ENCODE assay signal across 13 cellular contexts in genomic region chr10:43234471-43235041, GRCh38. TPM values are rescaled to one million over a fixed set of nuclear protein-coding genes. Genes with fewer than 3 reads are reported as not detected.
DNase-seq lines count a peak whose midpoint lies in the region; ATAC-seq and TF ChIP-seq lines count a peak whose summit lies in the region.
"Had no signal": no experiment of that assay in that cellular context is flagged by ENCODE, and none has a peak within 500 bp of the region (broad histone marks: within the 10 kb centered on the region; RNA-seq: fewer than 3 reads in every experiment).

No MANE protein-coding gene starts in this region.

- peak; percentile 0 for DNase-seq in activated naive CD4-positive, alpha-beta T cell treated with Interleukin-2 at 50 U/mL for 16 hours
- no peak for DNase-seq in activated naive CD4-positive, alpha-beta T cell (lab: John Stamatoyannopoulos, UW)
- peak; percentile 62 for DNase-seq in coronary artery (ENCODE audit: low spot score)
- peak; percentile 25 to 58 for DNase-seq in left lung
- DNase-seq in upper lobe of right lung: peak; percentile 49
- no peak for DNase-seq in PC-3
- DNase-seq in thyroid gland: no peak
- DNase-seq: Caco-2, foreskin melanocyte, NCI-H2029, NCI-H524 treated with DMSO at 0.1 percent for 48 hours, SK-N-SH had no signal

- no TSS peak for BruUV-seq in PC-3 (replicated peaks; lab: Mats Ljungman, UMichigan)

- no peak overlapping the region for H3K4me3 ChIP-seq in coronary artery
- H3K4me3 ChIP-seq in left lung: no peak overlapping the region
- no peak overlapping the region for H3K4me3 ChIP-seq in upper lobe of right lung
- H3K4me3 ChIP-seq in PC-3 (ENCODE audit: low read length): no peak overlapping the region
- H3K4me3 ChIP-seq in thyroid gland (replicated peaks in 1 of 3): no peak overlapping the region

- ATAC-seq in left lung: no peak
- ATAC-seq in upper lobe of right lung: no peak
- no peak for ATAC-seq in PC-3
- ATAC-seq in HG03045 (IDR thresholded peaks at IDR 0.05; ENCODE audit: unreplicated experiment): no peak

- H3K79me2 ChIP-seq in PC-3 (ENCODE audit: low read length): no peaks in the 10 kb centered on the region

- CTCF ChIA-PET in PC-3 (lab: Charles Lee): no interaction called here

- WGBS in thyroid gland, 2 donors: 70 to 81% methylated on average over 5 to 8 of the region's 9 CpGs

- intact Hi-C loops in left lung (cut with DNase I) (no loop called here), upper lobe of right lung (cut with DNase I) (no loop called here), PC-3 (cut with micrococcal nuclease) (no loop called here), thyroid gland (cut with DNase I) (no loop called here)

- POLR2A ChIA-PET in PC-3 (lab: Charles Lee; ENCODE audit: unreplicated experiment): no interaction called here

- H3K9me3 ChIP-seq in left lung: no peaks in the 10 kb centered on the region
- H3K9me3 ChIP-seq in upper lobe of right lung: no peaks in the 10 kb centered on the region
- H3K9me3 ChIP-seq in PC-3 (ENCODE audit: low read length): no peaks in the 10 kb centered on the region
- H3K9me3 ChIP-seq in thyroid gland: no peaks in the 10 kb centered on the region
- H3K9me3 ChIP-seq: Caco-2, SK-N-SH had no signal

- no peaks in the 10 kb centered on the region for H3K9me2 ChIP-seq in PC-3 (replicated peaks; ENCODE audit: low read length)
- H3K9me2 ChIP-seq: SK-N-SH had no signal

- peaks cover 0 to 9% of the 10 kb centered on the region in 2 donors for H3K4me1 ChIP-seq in left lung
- H3K4me1 ChIP-seq in upper lobe of right lung: peaks cover 8% of the 10 kb centered on the region
- H3K4me1 ChIP-seq in PC-3 (ENCODE audit: insufficient read depth, low read length): no peaks in the 10 kb centered on the region
- peaks cover 0 to 9% of the 10 kb centered on the region in 2 donors for H3K4me1 ChIP-seq in thyroid gland

- no peak for TF ChIP-seq CTCF in coronary artery (IDR thresholded peaks at IDR 0.05)
- no peak for TF ChIP-seq CTCF in left lung (IDR thresholded peaks at IDR 0.05)
- no peak for TF ChIP-seq CTCF in upper lobe of right lung (IDR thresholded peaks at IDR 0.05)
- TF ChIP-seq CTCF in PC-3 (conservative IDR thresholded peaks at IDR 0.05; ENCODE audit: low read depth, low read length): no peak
- TF ChIP-seq CTCF in thyroid gland (IDR thresholded peaks at IDR 0.05): no peak

- H3F3A ChIP-seq in PC-3 (ENCODE audit: low read length, unreplicated experiment): no peaks in the 10 kb centered on the region

- H4K20me1 ChIP-seq in PC-3 (ENCODE audit: low read length): no peaks in the 10 kb centered on the region

- H3K36me3 ChIP-seq in left lung: no peaks in the 10 kb centered on the region
- no peaks in the 10 kb centered on the region for H3K36me3 ChIP-seq in upper lobe of right lung
- no peaks in the 10 kb centered on the region for H3K36me3 ChIP-seq in PC-3 (ENCODE audit: low read depth, low read length)
- no peaks in the 10 kb centered on the region for H3K36me3 ChIP-seq in thyroid gland

- H3K9ac ChIP-seq in PC-3 (ENCODE audit: low read length): no peak overlapping the region
- H3K9ac ChIP-seq: SK-N-SH had no signal

- H3K27me3 ChIP-seq in left lung (peaks cover 17 to 25% of the 10 kb centered on the region in 2 donors), upper lobe of right lung (peaks cover 18% of the 10 kb centered on the region), PC-3 (ENCODE audit: low read length) (peaks cover 10% of the 10 kb centered on the region), thyroid gland (no peaks in the 10 kb centered on the region)

- H3K4me2 ChIP-seq in PC-3 (ENCODE audit: low read length): no peak overlapping the region
- H3K4me2 ChIP-seq: SK-N-SH had no signal

- TF ChIP-seq POLR2A in thyroid gland (IDR thresholded peaks at IDR 0.05): no peak

- H2AFZ ChIP-seq in PC-3 (ENCODE audit: low read length): no peak overlapping the region

- no peak overlapping the region for H3K27ac ChIP-seq in coronary artery
- no peak overlapping the region for H3K27ac ChIP-seq in left lung
- H3K27ac ChIP-seq in upper lobe of right lung: no peak overlapping the region
- H3K27ac ChIP-seq in PC-3 (ENCODE audit: low read length): no peak overlapping the region
- no peak overlapping the region for H3K27ac ChIP-seq in thyroid gland

RNA-seq across cellular contexts. Expression of gene RASGEF1A, which starts 32.3 kb away (rescaled TPM):
- 1 to 10 TPM; 2.0 to 3.1 TPM for total RNA-seq in left lung
- total RNA-seq in upper lobe of right lung: 2.6 TPM
- total RNA-seq in PC-3 (2014; rRNA removed): not detected in 2 replicates
- 1 to 10 TPM; 1.2 to 3.0 (median 2.0) TPM for total RNA-seq in thyroid gland

Comparison
In these comparisons a context has a peak if more than half of its experiments do, and no peak if none do; other contexts are left out.
1. DNase-seq: peak in activated naive CD4-positive, alpha-beta T cell treated with Interleukin-2 at 50 U/mL for 16 hours (single experiment), coronary artery (single experiment), left lung (2 of 2) and upper lobe of right lung (single experiment); none in activated naive CD4-positive, alpha-beta T cell (0 of 4), PC-3 (single experiment) and thyroid gland (0 of 2).